ENCODE assay signal across 16 cellular contexts in genomic region chr20:19971121-19971520, GRCh38.
"Had no signal": no experiment of that assay in that cellular context is flagged by ENCODE, and none has a peak within 500 bp of the region (broad histone marks: within the 10 kb centered on the region; RNA-seq: fewer than 3 reads in every experiment).

No MANE protein-coding gene starts in this region.

- H3K4me3 Mint-ChIP-seq: activated CD4-positive, alpha-beta T cell treated with anti-CD3 and anti-CD28 coated beads, Interleukin-2, amount 10 ng/mL, durations not matched to agents 7 days and 5 days; activated naive CD4-positive, alpha-beta T cell treated with anti-CD3 and anti-CD28 coated beads for 36 hours; activated naive CD8-positive, alpha-beta T cell treated with anti-CD3 and anti-CD28 coated beads, Interleukin-2, amount 50 U/mL, for 24 hours; activated T-helper 17 cell treated with anti-CD3 and anti-CD28 coated beads, Interleukin-2, amount 50 U/mL, for 72 hours; nephron progenitor cell; type B pancreatic cell had no signal

- H3K9me3 Mint-ChIP-seq: activated CD4-positive, alpha-beta T cell treated with anti-CD3 and anti-CD28 coated beads, Interleukin-2, amount 10 ng/mL, durations not matched to agents 7 days and 5 days; activated naive CD4-positive, alpha-beta T cell treated with anti-CD3 and anti-CD28 coated beads for 36 hours; activated naive CD8-positive, alpha-beta T cell treated with anti-CD3 and anti-CD28 coated beads, Interleukin-2, amount 50 U/mL, for 24 hours; activated T-helper 17 cell treated with anti-CD3 and anti-CD28 coated beads, Interleukin-2, amount 50 U/mL, for 72 hours; nephron progenitor cell; type B pancreatic cell had no signal

- H3K27me3 Mint-ChIP-seq: activated CD4-positive, alpha-beta T cell treated with anti-CD3 and anti-CD28 coated beads, Interleukin-2, amount 10 ng/mL, durations not matched to agents 7 days and 5 days; activated naive CD8-positive, alpha-beta T cell treated with anti-CD3 and anti-CD28 coated beads, Interleukin-2, amount 50 U/mL, for 24 hours; activated T-helper 17 cell treated with anti-CD3 and anti-CD28 coated beads, Interleukin-2, amount 50 U/mL, for 72 hours; type B pancreatic cell had no signal

- H3K4me3 ChIP-seq: right atrium auricular region had no signal

- H3K27ac ChIP-seq: right atrium auricular region had no signal

- H3K9me3 ChIP-seq: right atrium auricular region had no signal

- DNase-seq: activated CD4-positive, alpha-beta T cell treated with anti-CD3 and anti-CD28 coated beads, Interleukin-2, amount 10 ng/mL, durations not matched to agents 7 days and 5 days; activated CD8-positive, alpha-beta memory T cell treated with anti-CD3 and anti-CD28 coated beads for 24 hours; activated naive CD4-positive, alpha-beta T cell treated with anti-CD3 and anti-CD28 coated beads for 36 hours; activated naive CD8-positive, alpha-beta T cell treated with anti-CD3 and anti-CD28 coated beads, Interleukin-2, amount 50 U/mL, for 24 hours; aorta; effector CD8-positive, alpha-beta T cell; foreskin fibroblast; hippocampal formation; nephron progenitor cell; occipital lobe; stimulated activated CD4-positive, alpha-beta T cell treated with anti-CD3 and anti-CD28 coated beads, Interleukin-15, amount 100 ng/mL, for 24 hours; stimulated activated CD4-positive, alpha-beta T cell treated with anti-CD3 and anti-CD28 coated beads, Interleukin-4, amount 100 ng/mL, for 1 hour; stimulated activated naive CD4-positive, alpha-beta T cell had no signal

- H3K27me3 ChIP-seq: right atrium auricular region had no signal

- H3K27ac Mint-ChIP-seq: activated CD4-positive, alpha-beta T cell treated with anti-CD3 and anti-CD28 coated beads, Interleukin-2, amount 10 ng/mL, durations not matched to agents 7 days and 5 days; activated naive CD4-positive, alpha-beta T cell treated with anti-CD3 and anti-CD28 coated beads for 36 hours; activated naive CD8-positive, alpha-beta T cell treated with anti-CD3 and anti-CD28 coated beads, Interleukin-2, amount 50 U/mL, for 24 hours; activated T-helper 17 cell treated with anti-CD3 and anti-CD28 coated beads, Interleukin-2, amount 50 U/mL, for 72 hours; nephron progenitor cell; type B pancreatic cell had no signal

- ATAC-seq: activated naive CD8-positive, alpha-beta T cell treated with anti-CD3 and anti-CD28 coated beads, Interleukin-2, amount 50 U/mL, for 24 hours; activated T-helper 17 cell treated with anti-CD3 and anti-CD28 coated beads, Interleukin-2, amount 50 U/mL, for 72 hours had no signal
